8 cellular contexts compared by ENCODE assay signal in genomic region chr9:3525088-3525835, GRCh38. TPM values are rescaled to one million over a fixed set of nuclear protein-coding genes. Genes with fewer than 3 reads are reported as not detected.
DNase-seq lines count a peak whose midpoint lies in the region; ATAC-seq and TF ChIP-seq lines count a peak whose summit lies in the region.

No MANE protein-coding gene starts in this region.

- H3K4me1 ChIP-seq in trophoblast cell (ENCODE audit: control insufficient read depth in 1 of 2, insufficient read depth in 2 of 2, low read length in 2 of 2): peaks cover 0 to 4% of the 10 kb centered on the region in 2 experiments

- peaks cover 40% of the 10 kb centered on the region for H3K4me1 Mint-ChIP-seq in CD14-positive monocyte
- peaks cover 44% of the 10 kb centered on the region for H3K4me1 Mint-ChIP-seq in activated CD8-positive, alpha-beta T cell treated with anti-CD3 and anti-CD28 coated beads for 36 hours (ENCODE audit: low read depth)

- DNase-seq in CD14-positive monocyte (ENCODE audit: low spot score) (no peak), germinal center (ENCODE audit: low spot score) (peak; percentile 28), trophoblast cell (no peak), mucosa of gallbladder (ENCODE audit: low spot score) (no peak)
- DNase-seq in activated CD8-positive, alpha-beta T cell treated with anti-CD3 and anti-CD28 coated beads for 36 hours: peak; percentile 10

- H3K27me3 ChIP-seq in trophoblast cell (ENCODE audit: insufficient read depth, low read length): no peaks in the 10 kb centered on the region

- peaks cover 4 to 9% of the 10 kb centered on the region in 2 donors for H3K36me3 Mint-ChIP-seq in CD14-positive monocyte
- peaks cover 16% of the 10 kb centered on the region for H3K36me3 Mint-ChIP-seq in activated CD8-positive, alpha-beta T cell treated with anti-CD3 and anti-CD28 coated beads for 36 hours (ENCODE audit: low read depth)

- H3K4me3 Mint-ChIP-seq in CD14-positive monocyte: peak overlapping the region; percentile 94
- H3K4me3 Mint-ChIP-seq in activated CD8-positive, alpha-beta T cell treated with anti-CD3 and anti-CD28 coated beads for 36 hours: peak overlapping the region; percentile 96

- peak overlapping the region; percentile 47 for H3K4ac ChIP-seq in trophoblast cell (ENCODE audit: low read depth, low read length)

- no peaks in the 10 kb centered on the region for H3K36me3 ChIP-seq in trophoblast cell (ENCODE audit: control insufficient read depth in 1 of 2, insufficient read depth in 2 of 2, low read length in 2 of 2)

- H4K91ac ChIP-seq in trophoblast cell (ENCODE audit: low read depth, low read length): peak overlapping the region; percentile 15

- peak overlapping the region; percentile 20 for H4K8ac ChIP-seq in trophoblast cell (ENCODE audit: low read depth, low read length)

- CTCF ChIA-PET in activated CD8-positive, alpha-beta T cell treated with anti-CD3 and anti-CD28 coated beads for 36 hours (lab: Charles Lee): interaction anchor here (1.1 to 1.4 kb wide), 3 partner anchors 9 to 58 kb away, joined by 3 to 5 read pairs (median 3); no protein-coding TSS in a partner anchor

- peaks cover 10% of the 10 kb centered on the region for H3K79me1 ChIP-seq in trophoblast cell (ENCODE audit: low read length)

- H3K27ac ChIP-seq in trophoblast cell (ENCODE audit: low read depth, low read length): peak overlapping the region; percentile 16

- peak overlapping the region; percentile 32 for H2AFZ ChIP-seq in trophoblast cell (ENCODE audit: insufficient read depth, low read length, poor library complexity)

- H3K18ac ChIP-seq in trophoblast cell (ENCODE audit: low read length): peak overlapping the region; percentile 13

- peak; percentile 1 for ATAC-seq in HG02798 (IDR thresholded peaks at IDR 0.05; ENCODE audit: poor library complexity, unreplicated experiment)
- ATAC-seq in activated CD8-positive, alpha-beta T cell treated with anti-CD3 and anti-CD28 coated beads for 36 hours: no peak
- no peak for ATAC-seq in HG02885 (IDR thresholded peaks at IDR 0.05; ENCODE audit: poor library complexity, unreplicated experiment)
- no peak for ATAC-seq in GM21360 (IDR thresholded peaks at IDR 0.05; ENCODE audit: unreplicated experiment)

- peak overlapping the region; percentile 61 for H3K9ac ChIP-seq in trophoblast cell (ENCODE audit: low read length)

- H3K9me3 Mint-ChIP-seq in CD14-positive monocyte: peaks cover 0 to 2% (median 0%) of the 10 kb centered on the region in 7 donors
- H3K9me3 Mint-ChIP-seq in activated CD8-positive, alpha-beta T cell treated with anti-CD3 and anti-CD28 coated beads for 36 hours: peaks cover 2% of the 10 kb centered on the region

- POLR2A ChIA-PET in activated CD8-positive, alpha-beta T cell treated with anti-CD3 and anti-CD28 coated beads for 36 hours (lab: Charles Lee): interaction anchor here (0.6 to 1.2 kb wide), 3 partner anchors 15 to 28 kb away, joined by 3 to 6 read pairs (median 6); no protein-coding TSS in a partner anchor

- H3K14ac ChIP-seq in trophoblast cell (ENCODE audit: low read length): peak overlapping the region; percentile 23

- H3K27ac Mint-ChIP-seq in CD14-positive monocyte: peak overlapping the region; percentile 99 to 100 (median 100)
- peak overlapping the region; percentile 99 for H3K27ac Mint-ChIP-seq in activated CD8-positive, alpha-beta T cell treated with anti-CD3 and anti-CD28 coated beads for 36 hours

- peak overlapping the region; percentile 1 for H2BK120ac ChIP-seq in trophoblast cell (ENCODE audit: insufficient read depth, low read length, poor library complexity)

- H3K23ac ChIP-seq in trophoblast cell (ENCODE audit: low read length): no peak overlapping the region

- no peaks in the 10 kb centered on the region for H3K9me3 ChIP-seq in trophoblast cell (ENCODE audit: insufficient read depth, low read depth, low read length)

- H3K27me3 Mint-ChIP-seq in CD14-positive monocyte (ENCODE audit: low read depth in 3 of 3): peaks cover 0 to 4% (median 3%) of the 10 kb centered on the region in 3 donors
- H3K27me3 Mint-ChIP-seq in activated CD8-positive, alpha-beta T cell treated with anti-CD3 and anti-CD28 coated beads for 36 hours: no peaks in the 10 kb centered on the region

- no peak overlapping the region for H2BK12ac ChIP-seq in trophoblast cell (ENCODE audit: low read length)

- H3K4me2 ChIP-seq in trophoblast cell (ENCODE audit: low read length): peak overlapping the region; percentile 65

- no CpG with 5 or more reads among the region's 43 CpGs for WGBS in trophoblast cell (ENCODE audit: extremely low coverage, insufficient coverage, insufficient read length)

- peak overlapping the region; percentile 98 for H3K4me3 ChIP-seq in trophoblast cell (ENCODE audit: low read depth, low read length)

- peaks cover 10% of the 10 kb centered on the region for H3K79me2 ChIP-seq in trophoblast cell (ENCODE audit: control insufficient read depth, insufficient read depth, low read length, poor library complexity)

- H2BK5ac ChIP-seq in trophoblast cell (ENCODE audit: low read depth, low read length, poor library complexity): peak overlapping the region; percentile 11

- H4K12ac ChIP-seq in trophoblast cell (ENCODE audit: low read depth, low read length): peak overlapping the region; percentile 39

- no peak overlapping the region for H2AK5ac ChIP-seq in trophoblast cell (ENCODE audit: low read length)

- intact Hi-C loops in CD14-positive monocyte (cut with micrococcal nuclease): loop anchor here (10.0 kb wide), 2 partner anchors 680 to 1510 kb away; partner anchors contain the start of genes SMARCA2 (in 2 of the 2) and PUM3 (in 1 of the 2)
- intact Hi-C loops in activated CD8-positive, alpha-beta T cell treated with anti-CD3 and anti-CD28 coated beads for 36 hours (cut with micrococcal nuclease): loop anchor here (5.0 to 10.0 kb wide), 3 partner anchors 48 to 140 kb away; no protein-coding TSS in a partner anchor

- no peak for TF ChIP-seq CTCF in CD14-positive monocyte (IDR thresholded peaks at IDR 0.05)
- TF ChIP-seq CTCF in activated CD8-positive, alpha-beta T cell treated with anti-CD3 and anti-CD28 coated beads for 36 hours (IDR thresholded peaks at IDR 0.05): no peak

RNA-seq across cellular contexts. Expression of gene RFX3, which starts 0.5 kb away (rescaled TPM):
- 1 to 10 TPM; 1.7 to 3.2 TPM for polyA plus RNA-seq in CD14-positive monocyte
- total RNA-seq in activated CD8-positive, alpha-beta T cell treated with anti-CD3 and anti-CD28 coated beads for 36 hours: 10 to 100 TPM; 10.3 to 12.3 TPM
- 4.0 and 4.7 TPM in 2 replicates for polyA plus RNA-seq in trophoblast cell (2013)
- 16.3 TPM for total RNA-seq in mucosa of gallbladder

Comparison
In these comparisons a context has a peak if more than half of its experiments do, and no peak if none do; other contexts are left out.
1. DNase-seq: peak in activated CD8-positive, alpha-beta T cell treated with anti-CD3 and anti-CD28 coated beads for 36 hours (single experiment) and germinal center (single experiment); none in CD14-positive monocyte (single experiment), trophoblast cell (0 of 2) and mucosa of gallbladder (single experiment).